24 cellular contexts compared by ENCODE assay signal in the genomic region with DNA sequence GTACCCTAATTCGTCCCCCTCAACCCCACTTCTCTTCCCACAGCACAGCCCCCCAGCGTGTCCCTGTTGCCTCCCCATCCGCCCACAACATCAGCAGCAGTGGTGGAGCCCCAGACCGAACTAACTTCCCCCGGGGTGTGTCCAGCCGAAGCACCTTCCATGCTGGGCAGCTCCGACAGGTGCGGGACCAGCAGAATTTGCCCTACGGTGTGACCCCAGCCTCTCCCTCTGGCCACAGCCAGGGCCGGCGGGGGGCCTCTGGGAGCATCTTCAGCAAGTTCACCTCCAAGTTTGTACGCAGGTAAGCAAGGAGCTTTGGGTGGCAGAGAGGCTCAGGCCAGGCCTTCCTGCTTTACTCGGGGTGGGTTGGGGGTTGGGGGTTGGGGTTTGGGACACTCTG. TPM values are rescaled to one million over a fixed set of nuclear protein-coding genes. Genes with fewer than 3 reads are reported as not detected.
"Had no signal": no experiment of that assay in that cellular context is flagged by ENCODE, and none has a peak within 500 bp of the region (broad histone marks: within the 10 kb centered on the region; RNA-seq: fewer than 3 reads in every experiment).

No MANE protein-coding gene starts in this region.

- H3K27ac Mint-ChIP-seq: activated CD4-positive, alpha-beta T cell treated with anti-CD3 and anti-CD28 coated beads for 36 hours; activated naive CD8-positive, alpha-beta T cell; activated T-helper 2 cell treated with anti-CD3 and anti-CD28 coated beads, Interferon-gamma antibody, Interleukin-2, Interleukin-4, amounts not matched to agents 10 μg/mL and 5 μg/mL and 100 μg/mL, durations not matched to agents 14 hours and 24 hours and 36 hours; natural killer cell treated with Interleukin-12 subunit alpha and Interleukin-12 subunit beta and Interleukin-15 and Interleukin-18, amount 100 ng/mL, for 72 hours had no signal

- DNase-seq: activated CD4-positive, alpha-beta T cell treated with anti-CD3 and anti-CD28 coated beads for 36 hours; activated CD4-positive, alpha-beta T cell treated with anti-CD3 and anti-CD28 coated beads, Interleukin-2, amount 50 U/mL, for 48 hours; activated CD8-positive, alpha-beta memory T cell treated with anti-CD3 and anti-CD28 coated beads, Interleukin-2, amount 50 U/mL, for 48 hours; activated naive CD4-positive, alpha-beta T cell; activated T-cell treated with anti-CD3 and anti-CD28 coated beads, Interleukin-2, amount 50 U/mL, for 4 hours; adrenal gland; effector memory CD8-positive, alpha-beta T cell; hippocampal formation; left ventricle myocardium inferior; pancreas; psoas muscle; stimulated activated CD4-positive, alpha-beta T cell treated with anti-CD3 and anti-CD28 coated beads, Interleukin-12 subunit alpha, Interleukin-12 subunit beta, amount 100 ng/mL, for 4 hours; stimulated activated CD4-positive, alpha-beta T cell treated with anti-CD3 and anti-CD28 coated beads, Interleukin-4, amount 100 ng/mL, for 4 hours; stomach; T-helper 9 cell; testis; upper lobe of right lung had no signal

- H3K9me3 Mint-ChIP-seq: activated T-cell treated with anti-CD3 and anti-CD28 coated beads, Interleukin-2, amount 50 U/mL, for 4 hours; activated T-helper 2 cell treated with anti-CD3 and anti-CD28 coated beads, Interferon-gamma antibody, Interleukin-2, Interleukin-4, amounts not matched to agents 10 μg/mL and 5 μg/mL and 100 μg/mL, durations not matched to agents 14 hours and 24 hours and 36 hours; effector memory CD8-positive, alpha-beta T cell; natural killer cell treated with Interleukin-12 subunit alpha and Interleukin-12 subunit beta and Interleukin-15 and Interleukin-18, amount 100 ng/mL, for 72 hours; WTC11 had no signal

- H3K4me1 Mint-ChIP-seq: activated CD4-positive, alpha-beta T cell treated with anti-CD3 and anti-CD28 coated beads for 36 hours had no signal

- H3K4me1 ChIP-seq: pancreas, psoas muscle, upper lobe of right lung had no signal

- H3K4me3 ChIP-seq: adrenal gland, esophagus muscularis mucosa, left ventricle myocardium inferior, pancreas, psoas muscle, right atrium auricular region, stomach, testis, upper lobe of right lung had no signal

- H3K4me3 Mint-ChIP-seq: activated CD4-positive, alpha-beta T cell treated with anti-CD3 and anti-CD28 coated beads for 36 hours; activated naive CD8-positive, alpha-beta T cell; activated T-cell treated with anti-CD3 and anti-CD28 coated beads, Interleukin-2, amount 50 U/mL, for 4 hours; effector memory CD8-positive, alpha-beta T cell; natural killer cell treated with Interleukin-12 subunit alpha and Interleukin-12 subunit beta and Interleukin-15 and Interleukin-18, amount 100 ng/mL, for 72 hours; WTC11 had no signal

- H3K27ac ChIP-seq: adrenal gland, left ventricle myocardium inferior, pancreas, psoas muscle, right atrium auricular region, stomach, testis, upper lobe of right lung had no signal

- H3K27me3 Mint-ChIP-seq: activated CD4-positive, alpha-beta T cell treated with anti-CD3 and anti-CD28 coated beads for 36 hours; activated naive CD8-positive, alpha-beta T cell; effector memory CD8-positive, alpha-beta T cell; natural killer cell treated with Interleukin-12 subunit alpha and Interleukin-12 subunit beta and Interleukin-15 and Interleukin-18, amount 100 ng/mL, for 72 hours had no signal

- H3K9me3 ChIP-seq: adrenal gland, esophagus muscularis mucosa, left ventricle myocardium inferior, pancreas, psoas muscle, right atrium auricular region, stomach, testis, upper lobe of right lung had no signal

- ATAC-seq: activated CD4-positive, alpha-beta T cell treated with anti-CD3 and anti-CD28 coated beads for 36 hours; activated T-cell treated with anti-CD3 and anti-CD28 coated beads, Interleukin-2, amount 50 U/mL, for 4 hours; effector memory CD8-positive, alpha-beta T cell; natural killer cell treated with Interleukin-12 subunit alpha and Interleukin-12 subunit beta and Interleukin-15 and Interleukin-18, amount 100 ng/mL, for 72 hours; pancreas; psoas muscle; upper lobe of right lung; WTC11 had no signal

- H3K27me3 ChIP-seq: adrenal gland, esophagus muscularis mucosa, pancreas, right atrium auricular region, stomach, testis, upper lobe of right lung had no signal

RNA-seq across cellular contexts. Expression of gene RCOR2, which starts 12.2 kb away (rescaled TPM):
- total RNA-seq: natural killer cell treated with Interleukin-12 subunit alpha and Interleukin-12 subunit beta and Interleukin-15 and Interleukin-18, amount 100 ng/mL, for 72 hours; T-helper 1 cell treated with Interleukin-12 subunit alpha and Interleukin-12 subunit beta and Interleukin-4 antibody, amounts not matched to agents 30 ng/mL and 1 ng/mL, for 36 hours had no signal
